1 cellular context compared by ENCODE assay signal in genomic region chr1:172532700-172533510, GRCh38.
A peak's percentile ranks its signal among the peaks of the same experiment; 100 is the strongest.
TF ChIP-seq lines count a peak whose summit lies in the region.

Gene SUCO (plus strand): TSS chr1:172533150. CDS start chr1:172533436, 286 bp downstream.

TF ChIP-seq in HepG2, 621 proteins besides CTCF, POLR2A, EP300 and RAD21 (continued from another document and continues in another):
- TF ChIP-seq MTF1 (CRISPR knock-in tag; IDR thresholded peaks at IDR 0.05) (no peak), XBP1 (CRISPR knock-in tag; IDR thresholded peaks at IDR 0.05) (no peak), REPIN1 (CRISPR knock-in tag; IDR thresholded peaks at IDR 0.05; ENCODE audit: borderline replicate concordance, low read depth) (no peak), ZNF572 (CRISPR knock-in tag; IDR thresholded peaks at IDR 0.05) (no peak), ZNF484 (CRISPR knock-in tag; IDR thresholded peaks at IDR 0.05; ENCODE audit: borderline replicate concordance, low read depth) (0 out of 2 replicates have a peak, but pooled peaks have one; percentile 63), AGO2 (optimal IDR thresholded peaks at IDR 0.05; ENCODE audit: low read depth, low read length) (peak; percentile 68), ZSCAN21 (CRISPR knock-in tag; IDR thresholded peaks at IDR 0.05; ENCODE audit: borderline replicate concordance) (no peak; the same call in 1 of the 2 replicates), HNF1A (IDR thresholded peaks at IDR 0.05; ENCODE audit: low read depth) (no peak), HNF1A (CRISPR knock-in tag; IDR thresholded peaks at IDR 0.05; ENCODE audit: borderline replicate concordance) (peak; percentile 58), ARID2 (CRISPR knock-in tag; IDR thresholded peaks at IDR 0.05; ENCODE audit: borderline replicate concordance) (no peak), NFAT5 (CRISPR knock-in tag; IDR thresholded peaks at IDR 0.05) (peak; percentile 25; the same call in 1 of the 2 replicates), CAMTA2 (CRISPR knock-in tag; IDR thresholded peaks at IDR 0.05; ENCODE audit: borderline replicate concordance) (no peak), ZNF17 (CRISPR knock-in tag; IDR thresholded peaks at IDR 0.05) (no peak), KMT2B (CRISPR knock-in tag; IDR thresholded peaks at IDR 0.05) (no peak; the same call in 1 of the 2 replicates), ZNF557 (CRISPR knock-in tag; IDR thresholded peaks at IDR 0.05) (no peak), NONO (IDR thresholded peaks at IDR 0.05) (no peak), NONO (CRISPR knock-in tag; conservative IDR thresholded peaks at IDR 0.05) (peak; percentile 80), ZBTB46 (CRISPR knock-in tag; IDR thresholded peaks at IDR 0.05; ENCODE audit: borderline replicate concordance) (no peak), ZBTB33 (CRISPR knock-in tag; IDR thresholded peaks at IDR 0.05) (no peak), RBFOX2 (IDR thresholded peaks at IDR 0.05; ENCODE audit: low read depth, low read length) (peak; percentile 93), FOXA1 (IDR thresholded peaks at IDR 0.05) (no peak), FOXA1 (CRISPR knock-in tag; IDR thresholded peaks at IDR 0.05) (no peak), E2F5 (CRISPR knock-in tag; conservative IDR thresholded peaks at IDR 0.05) (0 out of 2 replicates have a peak, but pooled peaks have one; percentile 63), ZNF616 (CRISPR knock-in tag; IDR thresholded peaks at IDR 0.05; ENCODE audit: low read depth) (no peak), HMG20A (CRISPR knock-in tag; IDR thresholded peaks at IDR 0.05; ENCODE audit: borderline replicate concordance) (no peak), DBP (CRISPR knock-in tag; IDR thresholded peaks at IDR 0.05; ENCODE audit: not compliant biosample characterization) (no peak), AHR (CRISPR knock-in tag; IDR thresholded peaks at IDR 0.05) (peak; percentile 39; the same call in 1 of the 2 replicates), ZNF558 (CRISPR knock-in tag; IDR thresholded peaks at IDR 0.05; ENCODE audit: borderline replicate concordance) (no peak), RFX1 (IDR thresholded peaks at IDR 0.05) (no peak), TRIM24 (CRISPR knock-in tag; IDR thresholded peaks at IDR 0.05) (no peak), TEF (CRISPR knock-in tag; IDR thresholded peaks at IDR 0.05) (no peak), ZNF672 (CRISPR knock-in tag; IDR thresholded peaks at IDR 0.05) (no peak), ARNTL (CRISPR knock-in tag; IDR thresholded peaks at IDR 0.05) (0 out of 2 replicates have a peak, but pooled peaks have one; percentile 60), ZBTB14 (CRISPR knock-in tag; IDR thresholded peaks at IDR 0.05) (no peak; the same call in 1 of the 2 replicates), ZFP91 (CRISPR knock-in tag; IDR thresholded peaks at IDR 0.05; ENCODE audit: borderline replicate concordance) (peak; percentile 88), ZBTB25 (CRISPR knock-in tag; IDR thresholded peaks at IDR 0.05) (no peak; the same call in 1 of the 2 replicates), GFI1 (CRISPR knock-in tag; IDR thresholded peaks at IDR 0.05; ENCODE audit: borderline replicate concordance) (peak; percentile 69; the same call in 1 of the 2 replicates), KDM6A (CRISPR knock-in tag; IDR thresholded peaks at IDR 0.05; ENCODE audit: low read depth) (no peak), SNAI1 (CRISPR knock-in tag; IDR thresholded peaks at IDR 0.05; ENCODE audit: borderline replicate concordance) (0 out of 2 replicates have a peak, but pooled peaks have one; percentile 34), ZNF326 (CRISPR knock-in tag; IDR thresholded peaks at IDR 0.05; ENCODE audit: borderline replicate concordance) (no peak)
